ENCODE assay signal across 22 cellular contexts in genomic region chr6:47033029-47033796, GRCh38. TPM values are rescaled to one million over a fixed set of nuclear protein-coding genes. Genes with fewer than 3 reads are reported as not detected.
"Had no signal": no experiment of that assay in that cellular context is flagged by ENCODE, and none has a peak within 500 bp of the region (broad histone marks: within the 10 kb centered on the region; RNA-seq: fewer than 3 reads in every experiment).

No MANE protein-coding gene starts in this region.

- H3K27me3 Mint-ChIP-seq: activated naive CD4-positive, alpha-beta T cell treated with anti-CD3 and anti-CD28 coated beads, Interleukin-2, amount 10 ng/mL, durations not matched to agents 7 days and 5 days had no signal

- H2AFZ ChIP-seq: neural progenitor cell had no signal

- H3K9me3 ChIP-seq: ascending aorta, pancreas, tibial nerve, vagina had no signal

- H3K4me1 Mint-ChIP-seq: activated CD8-positive, alpha-beta memory T cell treated with anti-CD3 and anti-CD28 coated beads, Interleukin-2, amount 10 ng/mL, durations not matched to agents 7 days and 5 days; activated naive CD4-positive, alpha-beta T cell treated with anti-CD3 and anti-CD28 coated beads, Interleukin-2, amount 10 ng/mL, durations not matched to agents 7 days and 5 days; neural progenitor cell; stimulated activated naive B cell treated with anti-CD40 and anti-IgM and Interleukin-4, amounts not matched to agents 10 μg/mL and 1 μg/mL and 100 μg/mL, for 72 hours had no signal

- H3K4me1 ChIP-seq: ascending aorta had no signal

- DNase-seq: activated CD4-positive, alpha-beta T cell treated with anti-CD3 and anti-CD28 coated beads, Interleukin-2, amount 50 U/mL, for 48 hours; activated CD8-positive, alpha-beta memory T cell treated with anti-CD3 and anti-CD28 coated beads, Interleukin-2, amount 10 ng/mL, durations not matched to agents 7 days and 5 days; activated naive CD4-positive, alpha-beta T cell treated with anti-CD3 and anti-CD28 coated beads, Interleukin-2, amount 10 ng/mL, durations not matched to agents 7 days and 5 days; activated T-cell treated with anti-CD3 and anti-CD28 coated beads, Interleukin-2, amount 50 U/mL, for 1 hour; dorsolateral prefrontal cortex; hippocampal formation; kidney; pancreas; stimulated activated CD4-positive, alpha-beta T cell treated with anti-CD3 and anti-CD28 coated beads, Interleukin-15, amount 100 ng/mL, for 24 hours; stimulated activated CD4-positive, alpha-beta T cell treated with anti-CD3 and anti-CD28 coated beads, Interleukin-4, amount 100 ng/mL, for 1 hour; stimulated activated naive B cell treated with anti-CD40 and anti-IgM and Interleukin-4, amounts not matched to agents 10 μg/mL and 1 μg/mL and 100 μg/mL, for 72 hours; WERI-Rb-1 had no signal

- H3K4me2 ChIP-seq: neural progenitor cell had no signal

- H3K27ac ChIP-seq: ascending aorta, dorsolateral prefrontal cortex, neural progenitor cell, pancreas, tibial nerve, vagina, WERI-Rb-1 had no signal

- H3K4me3 Mint-ChIP-seq: activated CD8-positive, alpha-beta memory T cell treated with anti-CD3 and anti-CD28 coated beads, Interleukin-2, amount 10 ng/mL, durations not matched to agents 7 days and 5 days; activated naive CD4-positive, alpha-beta T cell treated with anti-CD3 and anti-CD28 coated beads, Interleukin-2, amount 10 ng/mL, durations not matched to agents 7 days and 5 days; neural progenitor cell; stimulated activated naive B cell treated with anti-CD40 and anti-IgM and Interleukin-4, amounts not matched to agents 10 μg/mL and 1 μg/mL and 100 μg/mL, for 72 hours had no signal

- H3K27me3 ChIP-seq: ascending aorta, neural progenitor cell, vagina had no signal

- H3K4me3 ChIP-seq: ascending aorta, dorsolateral prefrontal cortex, neural progenitor cell, pancreas, tibial nerve, vagina had no signal

- H3K36me3 Mint-ChIP-seq: activated CD8-positive, alpha-beta memory T cell treated with anti-CD3 and anti-CD28 coated beads, Interleukin-2, amount 10 ng/mL, durations not matched to agents 7 days and 5 days; activated naive CD4-positive, alpha-beta T cell treated with anti-CD3 and anti-CD28 coated beads, Interleukin-2, amount 10 ng/mL, durations not matched to agents 7 days and 5 days; neural progenitor cell; stimulated activated naive B cell treated with anti-CD40 and anti-IgM and Interleukin-4, amounts not matched to agents 10 μg/mL and 1 μg/mL and 100 μg/mL, for 72 hours had no signal

- H3K9me3 Mint-ChIP-seq: activated naive CD4-positive, alpha-beta T cell treated with anti-CD3 and anti-CD28 coated beads, Interleukin-2, amount 10 ng/mL, durations not matched to agents 7 days and 5 days; activated T-helper 2 cell treated with anti-CD3 and anti-CD28 coated beads, Interferon-gamma antibody, Interleukin-2, Interleukin-4, amounts not matched to agents 10 μg/mL and 5 μg/mL and 100 μg/mL, durations not matched to agents 14 hours and 24 hours and 36 hours; neural progenitor cell had no signal

- H3K9ac ChIP-seq: neural progenitor cell had no signal

- H3K36me3 ChIP-seq: ascending aorta, neural progenitor cell, pancreas, tibial nerve, vagina, WERI-Rb-1 had no signal

- H3K27ac Mint-ChIP-seq: activated CD8-positive, alpha-beta memory T cell treated with anti-CD3 and anti-CD28 coated beads, Interleukin-2, amount 10 ng/mL, durations not matched to agents 7 days and 5 days; activated naive CD4-positive, alpha-beta T cell treated with anti-CD3 and anti-CD28 coated beads, Interleukin-2, amount 10 ng/mL, durations not matched to agents 7 days and 5 days; activated T-helper 2 cell treated with anti-CD3 and anti-CD28 coated beads, Interferon-gamma antibody, Interleukin-2, Interleukin-4, amounts not matched to agents 10 μg/mL and 5 μg/mL and 100 μg/mL, durations not matched to agents 14 hours and 24 hours and 36 hours; neural progenitor cell; stimulated activated naive B cell treated with anti-CD40 and anti-IgM and Interleukin-4, amounts not matched to agents 10 μg/mL and 1 μg/mL and 100 μg/mL, for 72 hours had no signal

RNA-seq across cellular contexts. Expression of gene ADGRF1, which starts 8.9 kb away (rescaled TPM):
- total RNA-seq: activated CD8-positive, alpha-beta memory T cell treated with anti-CD3 and anti-CD28 coated beads, Interleukin-2, amount 10 ng/mL, durations not matched to agents 7 days and 5 days; activated T-helper 2 cell treated with anti-CD3 and anti-CD28 coated beads, Interferon-gamma antibody, Interleukin-2, Interleukin-4, amounts not matched to agents 10 μg/mL and 5 μg/mL and 100 μg/mL, durations not matched to agents 14 hours and 24 hours and 36 hours; ascending aorta; chondrocyte; dorsolateral prefrontal cortex; liver; mesenteric fat pad; subcutaneous adipose tissue; T-helper 1 cell treated with Interleukin-12 subunit alpha and Interleukin-12 subunit beta and Interleukin-4 antibody, amounts not matched to agents 30 ng/mL and 1 ng/mL, for 36 hours; tibial nerve had no signal
